In genomic region chr10:87776328-87776727, GRCh38 we compare ENCODE assay signal across 24 cellular contexts. TPM values are rescaled to one million over a fixed set of nuclear protein-coding genes. Genes with fewer than 3 reads are reported as not detected.
A peak's percentile ranks its signal among the peaks of the same experiment; 100 is the strongest.
DNase-seq lines count a peak whose midpoint lies in the region; ATAC-seq, FAIRE-seq and TF ChIP-seq lines count a peak whose summit lies in the region.
"Had no signal": no experiment of that assay in that cellular context is flagged by ENCODE, and none has a peak within 500 bp of the region (broad histone marks: within the 10 kb centered on the region; RNA-seq: fewer than 3 reads in every experiment).

No MANE protein-coding gene starts in this region.

- H3K36me3 ChIP-seq in RWPE2 (ENCODE audit: low read depth) (peaks cover 65% of the 10 kb centered on the region), K562 (ENCODE audit: control insufficient read depth, insufficient read depth, low read length) (peaks cover 32% of the 10 kb centered on the region)

- POLR2A ChIA-PET in K562 (lab: Yijun Ruan, JAX): interaction anchor here (1.0 kb wide), 1 partner anchor 26 kb away, joined by 5 read pairs; no protein-coding TSS in a partner anchor
- POLR2A ChIA-PET in activated CD8-positive, alpha-beta T cell treated with anti-CD3 and anti-CD28 coated beads for 36 hours (lab: Charles Lee): interaction anchor here (0.7 to 0.9 kb wide), 2 partner anchors 12 to 42 kb away, joined by 3 read pairs; no protein-coding TSS in a partner anchor

- WGBS in K562 (ENCODE audit: insufficient coverage, low coverage, missing lambda C conversion rate): 96% methylated on average over 6 of the region's 6 CpGs

- H3K4me2 ChIP-seq in K562 (ENCODE audit: insufficient read depth, low read length): no peak overlapping the region
- H3K4me2 ChIP-seq: GM23338 had no signal

- H3K9me3 ChIP-seq in RWPE2 (ENCODE audit: severe bottlenecking) (no peaks in the 10 kb centered on the region), K562 (replicated peaks; ENCODE audit: control insufficient read depth, insufficient read depth, low read depth, low read length) (no peaks in the 10 kb centered on the region)
- H3K9me3 ChIP-seq: Peyer's patch had no signal

- CTCF ChIA-PET in K562 (lab: Yijun Ruan, JAX; ENCODE audit: low intra/inter-chr PET ratio): no interaction called here
- CTCF ChIA-PET in activated CD8-positive, alpha-beta T cell treated with anti-CD3 and anti-CD28 coated beads for 36 hours (lab: Charles Lee): interaction anchor here (1.0 kb wide), 1 partner anchor 20 kb away, joined by 3 read pairs; no protein-coding TSS in a partner anchor

- no peak for TF ChIP-seq EP300 in K562 (IDR thresholded peaks at IDR 0.05; ENCODE audit: low read length)

- TF ChIP-seq POLR2A in K562 (conservative IDR thresholded peaks at IDR 0.05): no peak

- no peak for DNase-seq in activated T-cell treated with anti-CD3 and anti-CD28 coated beads, Interleukin-2, amount 50 U/mL, for 24 hours
- DNase-seq in activated T-cell treated with anti-CD3 and anti-CD28 coated beads, Interleukin-2, amount 50 U/mL, for 48 hours: no peak
- DNase-seq in RWPE2 (ENCODE audit: low spot score) (no peak), K562 (ENCODE audit: extremely low read depth in 1 of 4, low spot score in 3 of 4) (no peak), osteocyte (ENCODE audit: extremely low spot score, unreplicated experiment) (no peak), frontal cortex (ENCODE audit: low spot score in 2 of 2) (no peak)
- DNase-seq in activated CD8-positive, alpha-beta T cell treated with anti-CD3 and anti-CD28 coated beads for 36 hours: no peak
- DNase-seq in stimulated activated CD4-positive, alpha-beta T cell treated with anti-CD3 and anti-CD28 coated beads, Interleukin-4, amount 100 ng/mL, for 24 hours: no peak
- DNase-seq: CD4-positive, CD25-positive, alpha-beta regulatory T cell; COR-L47; DMS 273 treated with DMSO at 0.1 percent for 48 hours; MM.1S; NCI-H1092 treated with DMSO at 0.1 percent for 48 hours; NCI-H2081; NCI-H2171 treated with DMSO at 0.1 percent for 48 hours; NCI-H446; NCI-H69; Peyer's patch had no signal

- H3K4me1 ChIP-seq in RWPE2 (ENCODE audit: insufficient read depth, poor library complexity, severe bottlenecking) (peaks cover 21% of the 10 kb centered on the region), K562 (replicated peaks in 1 of 2; ENCODE audit: control insufficient read depth in 2 of 2, insufficient read depth in 2 of 2, low read length in 2 of 2) (no peaks in the 10 kb centered on the region)
- H3K4me1 ChIP-seq: Peyer's patch had no signal

- no peak overlapping the region for H3K9ac ChIP-seq in K562 (ENCODE audit: insufficient read depth in 1 of 2, low read depth in 2 of 2, low read length in 2 of 2)

- in situ Hi-C loops in K562 (cut with MboI): no loop called here

- no peaks in the 10 kb centered on the region for H3K9me3 Mint-ChIP-seq in activated T-cell treated with anti-CD3 and anti-CD28 coated beads, Interleukin-2, amount 50 U/mL, for 24 hours
- H3K9me3 Mint-ChIP-seq in osteocyte (ENCODE audit: unreplicated experiment): no peaks in the 10 kb centered on the region
- no peaks in the 10 kb centered on the region for H3K9me3 Mint-ChIP-seq in activated CD8-positive, alpha-beta T cell treated with anti-CD3 and anti-CD28 coated beads for 36 hours
- H3K9me3 Mint-ChIP-seq: CD4-positive, CD25-positive, alpha-beta regulatory T cell; GM23338; IgD-negative memory B cell had no signal

- no peaks in the 10 kb centered on the region for H4K20me1 ChIP-seq in K562 (replicated peaks; ENCODE audit: control insufficient read depth, insufficient read depth, low read length)

- TF ChIP-seq CTCF in RWPE2 (IDR thresholded peaks at IDR 0.05; ENCODE audit: poor library complexity, severe bottlenecking) (no peak), K562 (IDR thresholded peaks at IDR 0.05 in 2 of 3, conservative IDR thresholded peaks at IDR 0.05 in 1 of 3; ENCODE audit: insufficient read depth in 2 of 3, low read depth in 1 of 3, low read length in 3 of 3) (no peak), osteocyte (IDR thresholded peaks at IDR 0.05) (no peak)
- TF ChIP-seq CTCF in activated CD8-positive, alpha-beta T cell treated with anti-CD3 and anti-CD28 coated beads for 36 hours (IDR thresholded peaks at IDR 0.05): no peak

- no peaks in the 10 kb centered on the region for H3K27me3 Mint-ChIP-seq in activated T-cell treated with anti-CD3 and anti-CD28 coated beads, Interleukin-2, amount 50 U/mL, for 24 hours
- no peaks in the 10 kb centered on the region for H3K27me3 Mint-ChIP-seq in osteocyte (ENCODE audit: unreplicated experiment)
- H3K27me3 Mint-ChIP-seq in activated CD8-positive, alpha-beta T cell treated with anti-CD3 and anti-CD28 coated beads for 36 hours: no peaks in the 10 kb centered on the region
- H3K27me3 Mint-ChIP-seq: B cell; CD4-positive, CD25-positive, alpha-beta regulatory T cell; IgD-negative memory B cell had no signal

- FAIRE-seq in K562 (lab: Jason Lieb, UNC) (no peak), frontal cortex (lab: Jason Lieb, UNC) (no peak)

- BruUV-seq in K562 (replicated peaks; lab: Mats Ljungman, UMichigan): no TSS peak

- ATAC-seq in RWPE2 (ENCODE audit: low read depth) (no peak), K562 (no peak)
- ATAC-seq in activated CD8-positive, alpha-beta T cell treated with anti-CD3 and anti-CD28 coated beads for 36 hours: no peak
- ATAC-seq: GM23338, Right ventricle myocardium inferior had no signal

- H3K9me1 ChIP-seq in K562 (ENCODE audit: control insufficient read depth, insufficient read depth, low read length): no peaks in the 10 kb centered on the region

- no peak overlapping the region for H3K4me3 Mint-ChIP-seq in activated T-cell treated with anti-CD3 and anti-CD28 coated beads, Interleukin-2, amount 50 U/mL, for 24 hours
- no peak overlapping the region for H3K4me3 Mint-ChIP-seq in osteocyte (ENCODE audit: unreplicated experiment)
- H3K4me3 Mint-ChIP-seq in activated CD8-positive, alpha-beta T cell treated with anti-CD3 and anti-CD28 coated beads for 36 hours: no peak overlapping the region
- H3K4me3 Mint-ChIP-seq: B cell; CD4-positive, CD25-positive, alpha-beta regulatory T cell; GM23338; IgD-negative memory B cell had no signal

- peaks cover 10% of the 10 kb centered on the region for H3K4me1 Mint-ChIP-seq in activated T-cell treated with anti-CD3 and anti-CD28 coated beads, Interleukin-2, amount 50 U/mL, for 24 hours (ENCODE audit: low read depth)
- H3K4me1 Mint-ChIP-seq in osteocyte (ENCODE audit: unreplicated experiment): peaks cover 13% of the 10 kb centered on the region
- peaks cover 4% of the 10 kb centered on the region for H3K4me1 Mint-ChIP-seq in activated CD8-positive, alpha-beta T cell treated with anti-CD3 and anti-CD28 coated beads for 36 hours (ENCODE audit: low read depth)
- H3K4me1 Mint-ChIP-seq: GM23338 had no signal

- H3K27ac ChIP-seq in RWPE2 (ENCODE audit: poor library complexity, severe bottlenecking): peak overlapping the region; percentile 56
- H3K27ac ChIP-seq in K562 (ENCODE audit: extremely low read depth, low read depth, low read length): no peak overlapping the region
- H3K27ac ChIP-seq: 22Rv1, HL-60, Peyer's patch had no signal

- intact Hi-C loops in K562 (cut with micrococcal nuclease): no loop called here
- intact Hi-C loops in activated CD8-positive, alpha-beta T cell treated with anti-CD3 and anti-CD28 coated beads for 36 hours (cut with micrococcal nuclease): no loop called here

- H3K36me3 Mint-ChIP-seq in activated T-cell treated with anti-CD3 and anti-CD28 coated beads, Interleukin-2, amount 50 U/mL, for 24 hours (ENCODE audit: low read depth): peaks cover 74% of the 10 kb centered on the region
- H3K36me3 Mint-ChIP-seq in osteocyte (ENCODE audit: unreplicated experiment): peaks cover 20% of the 10 kb centered on the region
- peaks cover 30% of the 10 kb centered on the region for H3K36me3 Mint-ChIP-seq in activated CD8-positive, alpha-beta T cell treated with anti-CD3 and anti-CD28 coated beads for 36 hours (ENCODE audit: low read depth)

- H3K79me2 ChIP-seq in K562 (ENCODE audit: control insufficient read depth, insufficient read depth, low read length): peaks cover 4% of the 10 kb centered on the region; the same call in 1 of the 3 replicates

- TF ChIP-seq RAD21 in K562 (CRISPR knock-in tag; conservative IDR thresholded peaks at IDR 0.05 in 1 of 2, IDR thresholded peaks at IDR 0.05 in 1 of 2): no peak

- H3K27ac Mint-ChIP-seq in activated T-cell treated with anti-CD3 and anti-CD28 coated beads, Interleukin-2, amount 50 U/mL, for 24 hours: peak overlapping the region; percentile 68
- H3K27ac Mint-ChIP-seq in osteocyte (ENCODE audit: unreplicated experiment): peak overlapping the region; percentile 89
- H3K27ac Mint-ChIP-seq in activated CD8-positive, alpha-beta T cell treated with anti-CD3 and anti-CD28 coated beads for 36 hours: no peak overlapping the region
- H3K27ac Mint-ChIP-seq: GM23338 had no signal

- no peak overlapping the region for H3K4me3 ChIP-seq in RWPE2 (ENCODE audit: severe bottlenecking)
- no peak overlapping the region for H3K4me3 ChIP-seq in K562
- H3K4me3 ChIP-seq: GM23338, Peyer's patch had no signal

- H3K27me3 ChIP-seq in RWPE2 (ENCODE audit: insufficient read depth, poor library complexity, severe bottlenecking) (no peaks in the 10 kb centered on the region), K562 (ENCODE audit: control insufficient read depth in 2 of 2, insufficient read depth in 2 of 2, low read length in 2 of 2) (no peaks in the 10 kb centered on the region)
- H3K27me3 ChIP-seq: Peyer's patch had no signal

- H2AFZ ChIP-seq in K562 (ENCODE audit: low read depth, low read length): no peak overlapping the region
- H2AFZ ChIP-seq: GM23338 had no signal

RNA-seq across cellular contexts. Expression of gene ATAD1, which starts 41.7 kb away (rescaled TPM):
- 26.9 and 67.3 TPM in 2 replicates for total RNA-seq in K562 (2011; cell fraction: chromatin; rRNA removed; ENCODE audit: low replicate concordance)
- 14.2 and 17.1 TPM in 2 replicates for total RNA-seq in K562 (2011; cell fraction: nucleolus; rRNA removed)
- 30.2 and 34.9 TPM in 2 replicates for total RNA-seq in K562 (2011; cell fraction: nucleoplasm; rRNA removed)
- total RNA-seq in K562 (2014; rRNA removed) (11.3 and 13.9 TPM in 2 replicates), K562 (2014; rRNA removed; fragmentation: Illumina TruSeq; extraction: Trizol) (33.8 and 42.0 TPM in 2 replicates), K562 (2015; rRNA removed; fragmentation: Illumina TruSeq; extraction: Trizol) (24.5 and 26.8 TPM in 2 replicates), K562 (2021) (28.9 and 33.2 TPM in 2 replicates), osteocyte (61.1 and 63.2 TPM in 2 replicates), frontal cortex (85.6 TPM)
- polyA plus RNA-seq in K562 (2011; rRNA removed) (23.6 and 30.4 TPM in 2 replicates), K562 (2014; fragmentation: Illumina TruSeq; extraction: Trizol) (21.6 and 26.8 TPM in 2 replicates), K562 (2014; fragmentation: Nextera tagmentation; extraction: Ambion mirVana) (10 to 100 TPM; 27.3 to 31.0 TPM), K562 (2014; rRNA removed) (16.9 and 18.9 TPM in 2 replicates)
- polyA plus RNA-seq in K562 (2011; cell fraction: cytosol; rRNA removed): 4.1 and 10.3 TPM in 2 replicates
- 5.6 and 8.9 TPM in 2 replicates for polyA plus RNA-seq in K562 (2011; cell fraction: nucleus; rRNA removed)
- polyA plus RNA-seq in K562 (2012): 16.8 and 18.9 TPM in 2 replicates
- 39.5 and 40.0 TPM in 2 replicates for polyA minus RNA-seq in K562 (2011; rRNA and poly(A)+ RNA removed)
- 12.5 and 15.4 TPM in 2 replicates for polyA minus RNA-seq in K562 (2011; cell fraction: cytosol; rRNA and poly(A)+ RNA removed)
- polyA minus RNA-seq in K562 (2011; cell fraction: nucleus; rRNA and poly(A)+ RNA removed): 9.7 and 16.1 TPM in 2 replicates
- total RNA-seq in activated CD8-positive, alpha-beta T cell treated with anti-CD3 and anti-CD28 coated beads for 36 hours: 10 to 100 TPM; 43.8 to 49.3 TPM
